In the genomic region with DNA sequence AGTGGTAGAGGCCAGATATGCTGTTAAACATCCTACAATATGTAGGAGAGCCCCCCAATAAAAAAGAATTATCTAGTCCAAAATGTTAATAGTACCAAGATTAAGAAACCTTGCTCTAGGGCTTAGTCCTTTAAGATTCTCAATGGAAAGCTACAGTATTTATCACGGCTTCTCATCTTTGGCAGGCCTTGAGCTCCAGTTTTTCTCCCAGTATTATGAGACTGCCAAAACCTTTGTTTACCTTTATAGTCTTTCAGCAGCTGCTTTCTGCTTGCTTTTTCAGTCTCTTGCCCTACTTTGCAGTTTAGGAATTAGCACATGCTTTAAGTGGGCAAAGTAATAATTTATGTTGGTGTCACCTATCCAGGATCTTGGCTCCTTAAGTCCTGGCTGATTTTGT, we compare ENCODE assay signal across 1 cellular context.
TF ChIP-seq lines count a peak whose summit lies in the region.

No MANE protein-coding gene starts in this region.

TF ChIP-seq in HepG2, 621 proteins besides CTCF, POLR2A, EP300 and RAD21:
- TF ChIP-seq, protein P1, sequence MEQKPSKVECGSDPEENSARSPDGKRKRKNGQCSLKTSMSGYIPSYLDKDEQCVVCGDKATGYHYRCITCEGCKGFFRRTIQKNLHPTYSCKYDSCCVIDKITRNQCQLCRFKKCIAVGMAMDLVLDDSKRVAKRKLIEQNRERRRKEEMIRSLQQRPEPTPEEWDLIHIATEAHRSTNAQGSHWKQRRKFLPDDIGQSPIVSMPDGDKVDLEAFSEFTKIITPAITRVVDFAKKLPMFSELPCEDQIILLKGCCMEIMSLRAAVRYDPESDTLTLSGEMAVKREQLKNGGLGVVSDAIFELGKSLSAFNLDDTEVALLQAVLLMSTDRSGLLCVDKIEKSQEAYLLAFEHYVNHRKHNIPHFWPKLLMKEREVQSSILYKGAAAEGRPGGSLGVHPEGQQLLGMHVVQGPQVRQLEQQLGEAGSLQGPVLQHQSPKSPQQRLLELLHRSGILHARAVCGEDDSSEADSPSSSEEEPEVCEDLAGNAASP (CRISPR knock-in tag; IDR thresholded peaks at IDR 0.05; ENCODE audit: borderline replicate concordance): no peak
- TF ChIP-seq ARID2 (CRISPR knock-in tag; IDR thresholded peaks at IDR 0.05; ENCODE audit: borderline replicate concordance) (no peak), ZNF550 (CRISPR knock-in tag; IDR thresholded peaks at IDR 0.05; ENCODE audit: borderline replicate concordance) (no peak), ZFP36L1 (CRISPR knock-in tag; IDR thresholded peaks at IDR 0.05) (no peak), ZNF235 (CRISPR knock-in tag; IDR thresholded peaks at IDR 0.05; ENCODE audit: borderline replicate concordance) (no peak), BHLHE40 (IDR thresholded peaks at IDR 0.05; ENCODE audit: low read length) (no peak), ARNTL (CRISPR knock-in tag; IDR thresholded peaks at IDR 0.05) (no peak), FLYWCH1 (CRISPR knock-in tag; IDR thresholded peaks at IDR 0.05) (no peak), CCDC6 (CRISPR knock-in tag; IDR thresholded peaks at IDR 0.05) (no peak), TCF7L2 (IDR thresholded peaks at IDR 0.05; ENCODE audit: low read depth, low read length) (no peak), ZNF644 (CRISPR knock-in tag; IDR thresholded peaks at IDR 0.05; ENCODE audit: low read depth) (no peak)
- TF ChIP-seq, protein P2, sequence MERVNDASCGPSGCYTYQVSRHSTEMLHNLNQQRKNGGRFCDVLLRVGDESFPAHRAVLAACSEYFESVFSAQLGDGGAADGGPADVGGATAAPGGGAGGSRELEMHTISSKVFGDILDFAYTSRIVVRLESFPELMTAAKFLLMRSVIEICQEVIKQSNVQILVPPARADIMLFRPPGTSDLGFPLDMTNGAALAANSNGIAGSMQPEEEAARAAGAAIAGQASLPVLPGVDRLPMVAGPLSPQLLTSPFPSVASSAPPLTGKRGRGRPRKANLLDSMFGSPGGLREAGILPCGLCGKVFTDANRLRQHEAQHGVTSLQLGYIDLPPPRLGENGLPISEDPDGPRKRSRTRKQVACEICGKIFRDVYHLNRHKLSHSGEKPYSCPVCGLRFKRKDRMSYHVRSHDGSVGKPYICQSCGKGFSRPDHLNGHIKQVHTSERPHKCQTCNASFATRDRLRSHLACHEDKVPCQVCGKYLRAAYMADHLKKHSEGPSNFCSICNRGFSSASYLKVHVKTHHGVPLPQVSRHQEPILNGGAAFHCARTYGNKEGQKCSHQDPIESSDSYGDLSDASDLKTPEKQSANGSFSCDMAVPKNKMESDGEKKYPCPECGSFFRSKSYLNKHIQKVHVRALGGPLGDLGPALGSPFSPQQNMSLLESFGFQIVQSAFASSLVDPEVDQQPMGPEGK (CRISPR knock-in tag; IDR thresholded peaks at IDR 0.05): no peak
- TF ChIP-seq, protein P3, sequence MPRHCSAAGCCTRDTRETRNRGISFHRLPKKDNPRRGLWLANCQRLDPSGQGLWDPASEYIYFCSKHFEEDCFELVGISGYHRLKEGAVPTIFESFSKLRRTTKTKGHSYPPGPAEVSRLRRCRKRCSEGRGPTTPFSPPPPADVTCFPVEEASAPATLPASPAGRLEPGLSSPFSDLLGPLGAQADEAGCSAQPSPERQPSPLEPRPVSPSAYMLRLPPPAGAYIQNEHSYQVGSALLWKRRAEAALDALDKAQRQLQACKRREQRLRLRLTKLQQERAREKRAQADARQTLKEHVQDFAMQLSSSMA (CRISPR knock-in tag; IDR thresholded peaks at IDR 0.05): no peak
- TF ChIP-seq, protein P4, sequence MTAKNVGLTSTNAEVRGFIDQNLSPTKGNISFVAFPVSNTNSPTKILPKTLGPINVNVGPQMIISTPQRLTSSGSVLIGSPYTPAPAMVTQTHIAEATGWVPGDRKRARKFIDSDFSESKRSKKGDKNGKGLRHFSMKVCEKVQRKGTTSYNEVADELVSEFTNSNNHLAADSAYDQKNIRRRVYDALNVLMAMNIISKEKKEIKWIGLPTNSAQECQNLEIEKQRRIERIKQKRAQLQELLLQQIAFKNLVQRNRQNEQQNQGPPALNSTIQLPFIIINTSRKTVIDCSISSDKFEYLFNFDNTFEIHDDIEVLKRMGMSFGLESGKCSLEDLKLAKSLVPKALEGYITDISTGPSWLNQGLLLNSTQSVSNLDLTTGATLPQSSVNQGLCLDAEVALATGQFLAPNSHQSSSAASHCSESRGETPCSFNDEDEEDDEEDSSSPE (CRISPR knock-in tag; IDR thresholded peaks at IDR 0.05): no peak
- TF ChIP-seq, protein P5, sequence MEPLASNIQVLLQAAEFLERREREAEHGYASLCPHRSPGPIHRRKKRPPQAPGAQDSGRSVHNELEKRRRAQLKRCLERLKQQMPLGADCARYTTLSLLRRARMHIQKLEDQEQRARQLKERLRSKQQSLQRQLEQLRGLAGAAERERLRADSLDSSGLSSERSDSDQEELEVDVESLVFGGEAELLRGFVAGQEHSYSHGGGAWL (CRISPR knock-in tag; IDR thresholded peaks at IDR 0.05): no peak
- TF ChIP-seq, protein P6, sequence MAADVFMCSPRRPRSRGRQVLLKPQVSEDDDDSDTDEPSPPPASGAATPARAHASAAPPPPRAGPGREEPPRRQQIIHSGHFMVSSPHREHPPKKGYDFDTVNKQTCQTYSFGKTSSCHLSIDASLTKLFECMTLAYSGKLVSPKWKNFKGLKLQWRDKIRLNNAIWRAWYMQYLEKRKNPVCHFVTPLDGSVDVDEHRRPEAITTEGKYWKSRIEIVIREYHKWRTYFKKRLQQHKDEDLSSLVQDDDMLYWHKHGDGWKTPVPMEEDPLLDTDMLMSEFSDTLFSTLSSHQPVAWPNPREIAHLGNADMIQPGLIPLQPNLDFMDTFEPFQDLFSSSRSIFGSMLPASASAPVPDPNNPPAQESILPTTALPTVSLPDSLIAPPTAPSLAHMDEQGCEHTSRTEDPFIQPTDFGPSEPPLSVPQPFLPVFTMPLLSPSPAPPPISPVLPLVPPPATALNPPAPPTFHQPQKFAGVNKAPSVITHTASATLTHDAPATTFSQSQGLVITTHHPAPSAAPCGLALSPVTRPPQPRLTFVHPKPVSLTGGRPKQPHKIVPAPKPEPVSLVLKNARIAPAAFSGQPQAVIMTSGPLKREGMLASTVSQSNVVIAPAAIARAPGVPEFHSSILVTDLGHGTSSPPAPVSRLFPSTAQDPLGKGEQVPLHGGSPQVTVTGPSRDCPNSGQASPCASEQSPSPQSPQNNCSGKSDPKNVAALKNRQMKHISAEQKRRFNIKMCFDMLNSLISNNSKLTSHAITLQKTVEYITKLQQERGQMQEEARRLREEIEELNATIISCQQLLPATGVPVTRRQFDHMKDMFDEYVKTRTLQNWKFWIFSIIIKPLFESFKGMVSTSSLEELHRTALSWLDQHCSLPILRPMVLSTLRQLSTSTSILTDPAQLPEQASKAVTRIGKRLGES (CRISPR knock-in tag; IDR thresholded peaks at IDR 0.05; ENCODE audit: borderline replicate concordance): no peak
- TF ChIP-seq, protein P7, sequence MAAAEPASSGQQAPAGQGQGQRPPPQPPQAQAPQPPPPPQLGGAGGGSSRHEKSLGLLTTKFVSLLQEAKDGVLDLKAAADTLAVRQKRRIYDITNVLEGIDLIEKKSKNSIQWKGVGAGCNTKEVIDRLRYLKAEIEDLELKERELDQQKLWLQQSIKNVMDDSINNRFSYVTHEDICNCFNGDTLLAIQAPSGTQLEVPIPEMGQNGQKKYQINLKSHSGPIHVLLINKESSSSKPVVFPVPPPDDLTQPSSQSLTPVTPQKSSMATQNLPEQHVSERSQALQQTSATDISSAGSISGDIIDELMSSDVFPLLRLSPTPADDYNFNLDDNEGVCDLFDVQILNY (CRISPR knock-in tag; conservative IDR thresholded peaks at IDR 0.05): no peak
- TF ChIP-seq, protein P8, sequence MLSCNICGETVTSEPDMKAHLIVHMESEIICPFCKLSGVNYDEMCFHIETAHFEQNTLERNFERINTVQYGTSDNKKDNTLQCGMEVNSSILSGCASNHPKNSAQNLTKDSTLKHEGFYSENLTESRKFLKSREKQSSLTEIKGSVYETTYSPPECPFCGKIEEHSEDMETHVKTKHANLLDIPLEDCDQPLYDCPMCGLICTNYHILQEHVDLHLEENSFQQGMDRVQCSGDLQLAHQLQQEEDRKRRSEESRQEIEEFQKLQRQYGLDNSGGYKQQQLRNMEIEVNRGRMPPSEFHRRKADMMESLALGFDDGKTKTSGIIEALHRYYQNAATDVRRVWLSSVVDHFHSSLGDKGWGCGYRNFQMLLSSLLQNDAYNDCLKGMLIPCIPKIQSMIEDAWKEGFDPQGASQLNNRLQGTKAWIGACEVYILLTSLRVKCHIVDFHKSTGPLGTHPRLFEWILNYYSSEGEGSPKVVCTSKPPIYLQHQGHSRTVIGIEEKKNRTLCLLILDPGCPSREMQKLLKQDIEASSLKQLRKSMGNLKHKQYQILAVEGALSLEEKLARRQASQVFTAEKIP (CRISPR knock-in tag; IDR thresholded peaks at IDR 0.05; ENCODE audit: borderline replicate concordance): no peak
TF ChIP-seq in HepG2: peak in this region for 0.
